ENCODE assay signal across 10 cellular contexts in the genomic region with DNA sequence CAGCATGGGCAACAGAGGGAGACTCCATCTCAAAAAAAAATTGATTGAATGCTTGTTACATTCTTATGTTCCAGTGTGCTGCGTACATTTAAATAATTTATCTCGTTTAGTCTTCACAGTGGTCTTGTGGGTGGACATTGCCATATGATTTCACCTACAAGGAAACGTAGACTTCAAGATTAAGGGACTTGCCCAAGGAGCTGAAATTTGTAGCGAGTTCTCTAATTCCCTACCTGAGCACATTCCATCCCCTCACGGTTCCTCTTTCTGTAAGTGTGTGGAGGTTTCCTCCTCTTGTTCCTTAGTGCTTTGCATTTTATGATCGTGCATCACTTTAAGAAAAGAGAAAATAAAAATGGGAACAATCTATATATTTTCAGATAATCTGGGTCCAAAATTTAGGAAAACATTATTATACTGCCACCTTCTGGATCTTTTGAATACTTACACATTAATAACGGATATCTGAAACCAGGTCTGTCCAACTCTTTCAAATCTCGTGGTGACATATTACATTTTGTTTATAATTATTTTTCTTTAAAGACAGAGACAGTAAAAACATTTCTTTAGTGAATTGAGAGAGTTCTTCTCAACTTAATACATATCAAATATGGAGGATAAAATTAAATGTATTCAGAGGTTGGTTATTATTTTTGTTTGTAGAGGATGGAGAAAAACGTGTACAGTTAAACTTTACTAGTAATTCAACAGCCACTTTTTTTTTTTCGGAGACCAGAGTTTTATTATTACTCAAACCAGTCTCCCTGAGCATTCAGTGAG. TPM values are rescaled to one million over a fixed set of nuclear protein-coding genes. Genes with fewer than 3 reads are reported as not detected.
A peak's percentile ranks its signal among the peaks of the same experiment; 100 is the strongest.
DNase-seq lines count a peak whose midpoint lies in the region; ATAC-seq, FAIRE-seq and TF ChIP-seq lines count a peak whose summit lies in the region.
"Had no signal": no experiment of that assay in that cellular context is flagged by ENCODE, and none has a peak within 500 bp of the region (broad histone marks: within the 10 kb centered on the region; RNA-seq: fewer than 3 reads in every experiment).

No MANE protein-coding gene starts in this region.

- H4K91ac ChIP-seq in H1 (replicated peaks; ENCODE audit: insufficient read length, low read length), result no peak overlapping the region

- H3K79me2 ChIP-seq in H1 (ENCODE audit: control insufficient read depth in 1 of 2, insufficient read depth in 2 of 2, low read length in 2 of 2) (no peaks in the 10 kb centered on the region), osteoblast (ENCODE audit: insufficient read depth, low read length) (no peaks in the 10 kb centered on the region)

- peak overlapping the region; percentile 10; the same call in 1 of the 2 replicates for H2AFZ ChIP-seq in H1 (ENCODE audit: low read length)
- peak overlapping the region; percentile 81 for H2AFZ ChIP-seq in osteoblast (ENCODE audit: low read length)

- H3K4me1 ChIP-seq in Panc1 (ENCODE audit: control insufficient read depth, insufficient read depth, low read length) (no peaks in the 10 kb centered on the region; the same call in 1 of the 2 replicates), H1 (replicated peaks in 1 of 4; ENCODE audit: control insufficient read depth in 3 of 4, insufficient read depth in 4 of 4, low read length in 3 of 4) (no peaks in the 10 kb centered on the region), osteoblast (ENCODE audit: insufficient read depth, low read length) (peaks cover 3% of the 10 kb centered on the region)
- H3K4me1 ChIP-seq: SJCRH30 had no signal

- WGBS in H1 (ENCODE audit: extremely low coverage in 1 of 2, insufficient coverage in 1 of 2, insufficient read length in 1 of 2, insufficient replicate concordance in 2 of 2, low coverage in 1 of 2, low lambda C conversion rate in 2 of 2, missing lambda C conversion rate in 1 of 2), 2 experiments, result 58 to 100% methylated on average over 1 to 10 of the region's 10 CpGs

- no peak for TF ChIP-seq POLR2A in H1 (IDR thresholded peaks at IDR 0.05; ENCODE audit: control extremely low read depth in 1 of 2, low read depth in 2 of 2, low read length in 2 of 2)

- H3K4me3 ChIP-seq in Panc1 (ENCODE audit: low read depth in 2 of 2, low read length in 2 of 2) (no peak overlapping the region), H1 (ENCODE audit: extremely low read depth in 1 of 4, insufficient read depth in 2 of 4, low read depth in 3 of 4, low read length in 4 of 4) (no peak overlapping the region), osteoblast (ENCODE audit: insufficient read depth, low read length) (no peak overlapping the region)
- H3K4me3 ChIP-seq: SJCRH30, skin epidermis had no signal

- no peak overlapping the region for H3K56ac ChIP-seq in H1 (replicated peaks; ENCODE audit: insufficient read length, low read depth, low read length)

- peak; percentile 74; the same call in 1 of the 2 replicates for ATAC-seq in Panc1
- ATAC-seq in HG03342 (IDR thresholded peaks at IDR 0.05; ENCODE audit: unreplicated experiment), result no peak

- POLR2A ChIA-PET in Panc1 (lab: Charles Lee), result no interaction called here
- POLR2A ChIA-PET in H1 (lab: Charles Lee; ENCODE audit: partially characterized antibody), result interaction anchor here (1.0 to 2.0 kb wide), 2 partner anchors 44 to 49 kb away, joined by 4 to 7 read pairs; a partner anchor contains a TSS

- H2BK15ac ChIP-seq in H1 (ENCODE audit: low read length), result no peak overlapping the region

- no peak overlapping the region for H3K4ac ChIP-seq in H1 (replicated peaks; ENCODE audit: insufficient read length, low read depth, low read length)

- no peak overlapping the region for H4K5ac ChIP-seq in H1 (ENCODE audit: insufficient read length, low read depth, low read length)

- BruUV-seq in Panc1 (replicated peaks; lab: Mats Ljungman, UMichigan), result no TSS peak

- no peaks in the 10 kb centered on the region for H4K20me1 ChIP-seq in H1 (replicated peaks in 1 of 2; ENCODE audit: control insufficient read depth in 1 of 2, insufficient read depth in 2 of 2, low read length in 2 of 2)
- no peaks in the 10 kb centered on the region for H4K20me1 ChIP-seq in osteoblast (ENCODE audit: insufficient read depth, low read length)

- DNase-seq in G401 (ENCODE audit: low spot score) (peak; percentile 32), HT-29 (ENCODE audit: low spot score) (peak; percentile 59), Panc1 (ENCODE audit: low read depth, low spot score) (peak; percentile 38), H1 (ENCODE audit: low read depth in 1 of 2, low spot score in 2 of 2) (no peak), osteoblast (ENCODE audit: insufficient read length, low spot score, missing footprints) (peak; percentile 49), cerebellar nuclear complex (lab: John Stamatoyannopoulos, UW) (no peak), NCI-H1436 (lab: John Stamatoyannopoulos, UW) (no peak)

- no peak for TF ChIP-seq EP300 in H1 (IDR thresholded peaks at IDR 0.05; ENCODE audit: borderline replicate concordance in 1 of 2, low read depth in 2 of 2, low read length in 2 of 2)

- no peak overlapping the region for H3K4me2 ChIP-seq in H1 (ENCODE audit: insufficient read depth in 1 of 2, low read depth in 2 of 2, low read length in 2 of 2)
- H3K4me2 ChIP-seq in osteoblast (ENCODE audit: insufficient read depth, low read length), result peak overlapping the region; percentile 65

- no peak overlapping the region for H2BK5ac ChIP-seq in H1 (ENCODE audit: low read depth, low read length)

- H3K23me2 ChIP-seq in H1 (ENCODE audit: low read depth, low read length), result no peaks in the 10 kb centered on the region

- H3K27me3 ChIP-seq in Panc1 (ENCODE audit: control insufficient read depth, insufficient read depth, low read length), result no peaks in the 10 kb centered on the region
- H3K27me3 ChIP-seq in H1 (replicated peaks in 1 of 4; ENCODE audit: control insufficient read depth in 3 of 4, extremely low read depth in 1 of 4, insufficient read depth in 3 of 4, low read length in 3 of 4), result no peaks in the 10 kb centered on the region
- H3K27me3 ChIP-seq in osteoblast (ENCODE audit: insufficient read depth, low read length), result no peaks in the 10 kb centered on the region
- H3K27me3 ChIP-seq: SJCRH30 had no signal

- TF ChIP-seq RAD21 in H1 (IDR thresholded peaks at IDR 0.05 in 1 of 2, conservative IDR thresholded peaks at IDR 0.05 in 1 of 2; ENCODE audit: low read depth in 2 of 2, low read length in 2 of 2), result peak in 1 of 2 experiments; percentile 48; a peak in 3 of 4 replicates

- H3K14ac ChIP-seq in H1 (ENCODE audit: insufficient read length), result no peak overlapping the region

- H3K27ac ChIP-seq in Panc1 (ENCODE audit: low read length) (no peak overlapping the region), H1 (ENCODE audit: low read depth, low read length) (no peak overlapping the region), osteoblast (ENCODE audit: low read depth, low read length) (no peak overlapping the region)
- H3K27ac ChIP-seq: SJCRH30, skin epidermis had no signal

- TF ChIP-seq CTCF in Panc1 (IDR thresholded peaks at IDR 0.05), result peak; percentile 64; the same call in 1 of the 2 replicates
- peak in 2 of 3 experiments; percentile 2 to 16; a peak in 2 of 4 replicates for TF ChIP-seq CTCF in H1 (IDR thresholded peaks at IDR 0.05; ENCODE audit: control extremely low read depth in 1 of 3, insufficient read depth in 1 of 3, low read depth in 1 of 3, low read length in 3 of 3)
- peak; percentile 50 for TF ChIP-seq CTCF in osteoblast (IDR thresholded peaks at IDR 0.05; ENCODE audit: extremely low read depth, low read depth, low read length)

- H2BK120ac ChIP-seq in H1 (replicated peaks; ENCODE audit: low read depth, low read length), result no peak overlapping the region

- H2BK20ac ChIP-seq in H1 (ENCODE audit: low read length), result no peak overlapping the region

- no peak overlapping the region for H2AK5ac ChIP-seq in H1 (ENCODE audit: low read depth, low read length)

- no peak overlapping the region for H3K18ac ChIP-seq in H1 (ENCODE audit: extremely low read depth, low read length)

- H3K23ac ChIP-seq in H1 (ENCODE audit: insufficient read length), result no peak overlapping the region

- H3K9me3 ChIP-seq in Panc1 (ENCODE audit: control insufficient read depth, insufficient read depth, low read depth, low read length) (peaks cover 8% of the 10 kb centered on the region; the same call in 1 of the 2 replicates), H1 (ENCODE audit: insufficient read depth in 2 of 2, low read depth in 1 of 2, low read length in 1 of 2) (peaks cover 9 to 14% of the 10 kb centered on the region in 2 experiments; a peak in 2 of 4 replicates), osteoblast (ENCODE audit: low read depth, low read length) (peaks cover 4% of the 10 kb centered on the region)

- H3K9ac ChIP-seq in H1 (replicated peaks in 1 of 4; ENCODE audit: extremely low read depth in 1 of 4, low read depth in 3 of 4, low read length in 3 of 4), result no peak overlapping the region

- no peak overlapping the region for H4K8ac ChIP-seq in H1 (ENCODE audit: extremely low read depth, insufficient read depth, low read length)

- FAIRE-seq in H1 (lab: Jason Lieb, UNC), result no peak

- in situ Hi-C loops in G401 (cut with HindIII; ENCODE audit: low sequenced_read_pairs), result no loop called here
- in situ Hi-C loops in Panc1 (cut with HindIII; ENCODE audit: low pct_unique_long_range_greater_than_20kb, low sequenced_read_pairs), result no loop called here

- no peaks in the 10 kb centered on the region for H3K79me1 ChIP-seq in H1 (ENCODE audit: low read depth, low read length)

- CTCF ChIA-PET in Panc1 (lab: Charles Lee), result interaction anchor here (0.6 kb wide), 1 partner anchor 272 kb away, joined by 3 read pairs; no protein-coding TSS in a partner anchor
- CTCF ChIA-PET in H1 (lab: Charles Lee; ENCODE audit: partially characterized antibody), result interaction anchor here (0.5 to 1.9 kb wide), 18 partner anchors 8 to 1302 kb away, joined by 3 to 10 read pairs (median 3); a partner anchor contains a TSS

- no peaks in the 10 kb centered on the region for H3K36me3 ChIP-seq in Panc1 (ENCODE audit: control insufficient read depth, insufficient read depth, low read length)
- H3K36me3 ChIP-seq in H1 (ENCODE audit: control insufficient read depth in 2 of 4, insufficient read depth in 4 of 4, low read length in 3 of 4), result no peaks in the 10 kb centered on the region
- no peaks in the 10 kb centered on the region for H3K36me3 ChIP-seq in osteoblast (ENCODE audit: insufficient read depth, low read length)
- H3K36me3 ChIP-seq: SJCRH30 had no signal

- no peak overlapping the region for H2BK12ac ChIP-seq in H1 (ENCODE audit: low read depth, low read length)

- intact Hi-C loops in Panc1 (cut with micrococcal nuclease; ENCODE audit: unreplicated experiment), result loop anchor here (5.0 to 10.0 kb wide), 2 partner anchors 122 to 1305 kb away; a partner anchor contains a TSS

RNA-seq across cellular contexts. Expression of a gene that starts 29.9 kb away (rescaled TPM):
- total RNA-seq in G401 (2014; rRNA removed; shearing (Covaris generic)), result not detected in 2 replicates
- 0.05 TPM in 1 of 2 replicates, not detected in the other for total RNA-seq in HT-29 (2014; rRNA removed; shearing (Covaris generic))
- 1.4 TPM for total RNA-seq in Panc1 (2021; ENCODE audit: unreplicated experiment)
- polyA plus RNA-seq in Panc1 (2012; ENCODE audit: insufficient read length), result not detected
- total RNA-seq in H1 (2021; fragmentation: NEBNext Ultra II Directional; extraction: Animal tissue kit (Norgen Biotek cat#: 25700)), result not detected in 2 replicates
- polyA plus RNA-seq in H1 (2011; rRNA removed), result 0.08 and 0.24 TPM in 2 replicates
- 0.09 TPM for polyA plus RNA-seq in H1 (2011; cell fraction: cytosol; rRNA removed)
- 0.03 TPM for polyA plus RNA-seq in H1 (2011; cell fraction: nucleus; rRNA removed)
- polyA plus RNA-seq in H1 (2012, experiment 1 of 2), result 0.07 to 0.93 TPM (median 0.49 TPM) in 4 replicates
- polyA plus RNA-seq in H1 (2012, experiment 2 of 2), result 0.05 TPM
- polyA plus RNA-seq in H1 (2013, experiment 1 of 2), result 0.02 TPM
- polyA plus RNA-seq in H1 (2013, experiment 2 of 2), result 0.29 TPM
- 0.25 and 0.29 TPM in 2 replicates for polyA minus RNA-seq in H1 (2011; rRNA and poly(A)+ RNA removed)
- not detected for polyA minus RNA-seq in H1 (2011; cell fraction: cytosol; rRNA and poly(A)+ RNA removed)
- not detected for polyA minus RNA-seq in H1 (2011; cell fraction: nucleus; rRNA and poly(A)+ RNA removed)
- 0.36 and 0.88 TPM in 2 replicates for total RNA-seq in osteoblast

RNA-seq across cellular contexts. Expression of a gene that starts 38.2 kb away (rescaled TPM):
- total RNA-seq in G401 (2014; rRNA removed; shearing (Covaris generic)), result not detected in 2 replicates
- total RNA-seq in HT-29 (2014; rRNA removed; shearing (Covaris generic)), result 1.2 and 1.3 TPM in 2 replicates
- 0.49 TPM for total RNA-seq in Panc1 (2021; ENCODE audit: unreplicated experiment)
- polyA plus RNA-seq in Panc1 (2012; ENCODE audit: insufficient read length), result 0.05 TPM
- 0.33 and 0.50 TPM in 2 replicates for total RNA-seq in H1 (2021; fragmentation: NEBNext Ultra II Directional; extraction: Animal tissue kit (Norgen Biotek cat#: 25700))
- polyA plus RNA-seq in H1 (2011; rRNA removed), result 0.19 and 0.41 TPM in 2 replicates
- 0.41 TPM for polyA plus RNA-seq in H1 (2011; cell fraction: cytosol; rRNA removed)
- polyA plus RNA-seq in H1 (2011; cell fraction: nucleus; rRNA removed), result 0.24 TPM
- 0.39 to 0.72 TPM (median 0.47 TPM) in 4 replicates for polyA plus RNA-seq in H1 (2012, experiment 1 of 2)
- polyA plus RNA-seq in H1 (2012, experiment 2 of 2), result 0.07 TPM
- polyA plus RNA-seq in H1 (2013, experiment 1 of 2), result 0.34 TPM
- 0.37 TPM for polyA plus RNA-seq in H1 (2013, experiment 2 of 2)
- 0.35 and 0.71 TPM in 2 replicates for polyA minus RNA-seq in H1 (2011; rRNA and poly(A)+ RNA removed)
- not detected for polyA minus RNA-seq in H1 (2011; cell fraction: cytosol; rRNA and poly(A)+ RNA removed)
- 0.20 TPM for polyA minus RNA-seq in H1 (2011; cell fraction: nucleus; rRNA and poly(A)+ RNA removed)
- total RNA-seq in osteoblast, result 19.5 and 24.8 TPM in 2 replicates

RNA-seq across cellular contexts. Expression of a gene that starts 44.3 kb away (rescaled TPM):
- total RNA-seq in G401 (2014; rRNA removed; shearing (Covaris generic)), result 299 and 585 TPM in 2 replicates
- total RNA-seq in HT-29 (2014; rRNA removed; shearing (Covaris generic)), result 2,122 and 2,883 TPM in 2 replicates
- total RNA-seq in Panc1 (2021; ENCODE audit: unreplicated experiment) (916 TPM), osteoblast (220 and 385 TPM in 2 replicates)
- 2,029 TPM for polyA plus RNA-seq in Panc1 (2012; ENCODE audit: insufficient read length)
- total RNA-seq in H1 (2021; fragmentation: NEBNext Ultra II Directional; extraction: Animal tissue kit (Norgen Biotek cat#: 25700)), result 1,534 and 1,595 TPM in 2 replicates
- 351 and 467 TPM in 2 replicates for polyA plus RNA-seq in H1 (2011; rRNA removed)
- 1,498 TPM for polyA plus RNA-seq in H1 (2011; cell fraction: cytosol; rRNA removed)
- 3,683 TPM for polyA plus RNA-seq in H1 (2011; cell fraction: nucleus; rRNA removed)
- polyA plus RNA-seq in H1 (2012, experiment 1 of 2), result 2,585 to 4,633 TPM (median 3,952 TPM) in 4 replicates
- polyA plus RNA-seq in H1 (2012, experiment 2 of 2), result 859 TPM
- 5,500 TPM for polyA plus RNA-seq in H1 (2013, experiment 1 of 2)
- polyA plus RNA-seq in H1 (2013, experiment 2 of 2), result 5,119 TPM
- polyA minus RNA-seq in H1 (2011; rRNA and poly(A)+ RNA removed), result 1,273 and 1,578 TPM in 2 replicates
- polyA minus RNA-seq in H1 (2011; cell fraction: cytosol; rRNA and poly(A)+ RNA removed), result 669 TPM
- polyA minus RNA-seq in H1 (2011; cell fraction: nucleus; rRNA and poly(A)+ RNA removed), result 580 TPM

Comparison
In these comparisons a context has a peak if more than half of its experiments do, and no peak if none do; other contexts are left out.
1. DNase-seq: peak in G401 (single experiment), HT-29 (single experiment), Panc1 (single experiment) and osteoblast (single experiment); none in H1 (0 of 2), cerebellar nuclear complex (0 of 2) and NCI-H1436 (single experiment).
2. CTCF ChIP-seq: peak in every context shown above with its lines; median percentile 64 in Panc1; 50 in osteoblast; 9 in H1.